In genomic region chr16:49010396-49010795, GRCh38 we compare ENCODE assay signal across 19 cellular contexts.
"Had no signal": no experiment of that assay in that cellular context is flagged by ENCODE, and none has a peak within 500 bp of the region (broad histone marks: within the 10 kb centered on the region; RNA-seq: fewer than 3 reads in every experiment).

No MANE protein-coding gene starts in this region.

- H3K4me3 ChIP-seq: body of pancreas, cardiac muscle cell, esophagus muscularis mucosa, pancreas, right lobe of liver, tibial artery had no signal

- DNase-seq: activated CD4-positive, alpha-beta T cell treated with anti-CD3 and anti-CD28 coated beads, Interleukin-2, amount 10 ng/mL, durations not matched to agents 24 days and 14 days; activated CD8-positive, alpha-beta T cell treated with anti-CD3 and anti-CD28 coated beads, Interleukin-2, amount 10 ng/mL, durations not matched to agents 7 days and 5 days; activated gamma-delta T cell treated with Interleukin-2 at 50 U/mL for 16 hours; anterior cingulate cortex; body of pancreas; dermis blood vessel endothelial cell; effector memory CD4-positive, alpha-beta T cell; mammary epithelial cell; midbrain; natural killer cell; pancreas; right lobe of liver; small intestine; stimulated activated CD4-positive, alpha-beta T cell treated with anti-CD3 and anti-CD28 coated beads, Interleukin-2, amount 100 ng/mL, for 24 hours; stimulated activated naive CD8-positive, alpha-beta T cell treated with anti-CD3 and anti-CD28 coated beads, Interleukin-15, amount 100 ng/mL, for 72 hours; tibial artery had no signal

- H3K27me3 ChIP-seq: body of pancreas, cardiac muscle cell, pancreas, right lobe of liver had no signal

- H3K9me3 ChIP-seq: body of pancreas, pancreas, right lobe of liver, tibial artery had no signal

- H3K36me3 ChIP-seq: cardiac muscle cell, esophagus muscularis mucosa, pancreas, right lobe of liver, tibial artery had no signal

- H3K4me1 ChIP-seq: body of pancreas, pancreas, right lobe of liver, tibial artery had no signal

- H3K27ac ChIP-seq: body of pancreas, cardiac muscle cell, esophagus muscularis mucosa, pancreas, right lobe of liver, tibial artery, VCaP had no signal
